ENCODE assay signal across 21 cellular contexts in genomic region chr1:79556189-79556588, GRCh38.
A peak's percentile ranks its signal among the peaks of the same experiment; 100 is the strongest.
DNase-seq lines count a peak whose midpoint lies in the region; ATAC-seq and TF ChIP-seq lines count a peak whose summit lies in the region.
"Had no signal": no experiment of that assay in that cellular context is flagged by ENCODE, and none has a peak within 500 bp of the region (broad histone marks: within the 10 kb centered on the region; RNA-seq: fewer than 3 reads in every experiment).

No MANE protein-coding gene starts in this region.

- H3K9ac ChIP-seq in MM.1S (ENCODE audit: low read length) = no peak overlapping the region
- H3K9ac ChIP-seq: GM23248 had no signal

- CTCF ChIA-PET in PC-9 (lab: Charles Lee) = no interaction called here

- no peak overlapping the region for H3K4me3 ChIP-seq in MM.1S (ENCODE audit: low read length)
- H3K4me3 ChIP-seq in PC-9 = no peak overlapping the region
- no peak overlapping the region for H3K4me3 ChIP-seq in fibroblast of the aortic adventitia (ENCODE audit: low read depth, low read length)
- H3K4me3 ChIP-seq: GM23248, K562 had no signal

- POLR2A ChIA-PET in PC-9 (lab: Charles Lee; ENCODE audit: unreplicated experiment) = no interaction called here

- H2AFZ ChIP-seq in MM.1S (ENCODE audit: low read length) (no peak overlapping the region), PC-9 (0 out of 2 replicates have a peak overlapping the region, but pooled peaks have one; percentile 59)
- H2AFZ ChIP-seq: GM23248 had no signal

- no peaks in the 10 kb centered on the region for H3F3A ChIP-seq in MM.1S (ENCODE audit: insufficient read depth, low read length)
- H3F3A ChIP-seq in PC-9 (ENCODE audit: insufficient read depth, low read depth) = no peaks in the 10 kb centered on the region

- DNase-seq in MM.1S = no peak
- no peak for DNase-seq in PC-9
- no peak for DNase-seq in fibroblast of the aortic adventitia (ENCODE audit: low read depth)
- no peak for DNase-seq in GM03348 (ENCODE audit: low spot score)
- no peak for DNase-seq in NCI-H1417 (lab: John Stamatoyannopoulos, UW)
- no peak for DNase-seq in effector CD4-positive, alpha-beta T cell
- DNase-seq: Caco-2; CD8-positive, alpha-beta T cell; GM23248; H7; MV-4-11; NCI-H1105; NCI-H146; NCI-H1930; NCI-H2107; NCI-H524; NCI-H774; Right ventricle myocardium superior had no signal

- BruUV-seq in PC-9 (replicated peaks; lab: Mats Ljungman, UMichigan) = no TSS peak

- H4K20me1 ChIP-seq in MM.1S (ENCODE audit: insufficient read depth, low read length) (no peaks in the 10 kb centered on the region), PC-9 (ENCODE audit: insufficient read depth) (no peaks in the 10 kb centered on the region; the same call in 1 of the 2 replicates)

- H3K9me3 ChIP-seq in MM.1S (replicated peaks; ENCODE audit: insufficient read depth, low read length) (no peaks in the 10 kb centered on the region), PC-9 (ENCODE audit: insufficient read depth, low read depth) (no peaks in the 10 kb centered on the region; the same call in 1 of the 2 replicates)
- H3K9me3 ChIP-seq: Caco-2 had no signal

- TF ChIP-seq CTCF in MM.1S (IDR thresholded peaks at IDR 0.05; ENCODE audit: low read length) (0 out of 2 replicates have a peak, but pooled peaks have one; percentile 5), PC-9 (conservative IDR thresholded peaks at IDR 0.05) (peak; percentile 34; the same call in 1 of the 2 replicates), fibroblast of the aortic adventitia (IDR thresholded peaks at IDR 0.05; ENCODE audit: insufficient read depth, low read length) (peak; percentile 4)

- ATAC-seq in GM18868 (IDR thresholded peaks at IDR 0.05; ENCODE audit: unreplicated experiment) = no peak
- ATAC-seq: CD8-positive, alpha-beta T cell; K562 had no signal

- H3K9me2 ChIP-seq in MM.1S (replicated peaks; ENCODE audit: insufficient read depth, low read length) (no peaks in the 10 kb centered on the region), PC-9 (ENCODE audit: insufficient read depth) (no peaks in the 10 kb centered on the region; the same call in 1 of the 2 replicates)

- H3K27ac ChIP-seq in MM.1S (ENCODE audit: low read length) = no peak overlapping the region
- no peak overlapping the region for H3K27ac ChIP-seq in PC-9
- H3K27ac ChIP-seq: C4-2B, GM23248 had no signal

- no peaks in the 10 kb centered on the region for H3K4me1 ChIP-seq in MM.1S (ENCODE audit: low read length)
- H3K4me1 ChIP-seq in PC-9 (replicated peaks; ENCODE audit: insufficient read depth) = no peaks in the 10 kb centered on the region
- H3K4me1 ChIP-seq: Caco-2 had no signal

- H3K4me2 ChIP-seq in MM.1S (ENCODE audit: low read depth, low read length) (no peak overlapping the region), PC-9 (no peak overlapping the region)

- H3K36me3 ChIP-seq in MM.1S (replicated peaks; ENCODE audit: insufficient read depth, low read length) = no peaks in the 10 kb centered on the region
- no peaks in the 10 kb centered on the region for H3K36me3 ChIP-seq in PC-9 (ENCODE audit: low read depth)

- H3K27me3 ChIP-seq in MM.1S (replicated peaks; ENCODE audit: insufficient read depth, low read length) (no peaks in the 10 kb centered on the region), PC-9 (ENCODE audit: insufficient read depth, low read depth) (no peaks in the 10 kb centered on the region)

- H3K79me2 ChIP-seq in MM.1S (ENCODE audit: low read length) = no peaks in the 10 kb centered on the region
- H3K79me2 ChIP-seq in PC-9 (ENCODE audit: low read depth) = no peaks in the 10 kb centered on the region

- intact Hi-C loops in PC-9 (cut with micrococcal nuclease; ENCODE audit: unreplicated experiment) = no loop called here
